In the genomic region with DNA sequence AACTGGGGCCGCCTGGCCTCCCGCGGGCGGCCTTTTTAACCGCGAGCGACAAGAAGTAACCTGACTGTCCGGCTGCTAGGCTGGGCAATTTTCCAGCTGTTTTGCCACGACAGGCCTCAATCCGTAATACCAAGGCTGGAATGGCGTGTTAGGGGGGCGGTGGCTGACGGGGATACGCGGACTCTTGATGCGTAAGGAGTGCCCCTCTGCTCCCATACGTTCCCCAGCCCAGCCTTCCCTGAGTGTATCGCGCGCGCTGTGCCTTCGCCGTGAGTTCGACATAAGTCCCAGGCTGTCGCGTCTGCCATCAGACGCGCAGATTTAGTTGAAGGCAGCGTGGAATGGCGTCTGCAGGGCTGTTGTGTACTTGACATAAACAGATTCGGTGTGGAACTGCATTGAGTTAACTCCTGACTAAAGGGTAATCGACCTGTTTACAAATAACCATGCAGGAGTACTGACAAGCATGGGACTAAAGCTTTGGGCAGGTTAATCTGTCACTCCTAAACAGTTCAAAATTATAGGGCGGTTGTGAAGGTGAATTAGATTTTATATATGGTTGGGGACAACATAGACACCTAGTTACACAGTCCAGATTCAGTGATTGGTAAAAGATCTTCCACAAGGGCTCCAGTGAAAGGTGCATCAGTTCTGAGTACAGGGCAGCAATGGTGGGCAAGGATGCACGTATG, we compare ENCODE assay signal across 1 cellular context.
TF ChIP-seq lines count a peak whose summit lies in the region.

No MANE protein-coding gene starts in this region.

TF ChIP-seq in HepG2, 621 proteins besides CTCF, POLR2A, EP300 and RAD21 (continued from another document and continues in another):
- TF ChIP-seq HOMEZ (CRISPR knock-in tag; IDR thresholded peaks at IDR 0.05; ENCODE audit: low read depth) (no peak), AGO1 (IDR thresholded peaks at IDR 0.05; ENCODE audit: low read depth, low read length, poor library complexity, severe bottlenecking) (peak; percentile 94), U2AF1 (optimal IDR thresholded peaks at IDR 0.05; ENCODE audit: low read depth, low read length) (no peak), SALL1 (CRISPR knock-in tag; IDR thresholded peaks at IDR 0.05) (peak; percentile 37), FOXA1 (IDR thresholded peaks at IDR 0.05) (no peak), FOXA1 (CRISPR knock-in tag; IDR thresholded peaks at IDR 0.05) (no peak), SRF (IDR thresholded peaks at IDR 0.05; ENCODE audit: low read depth, low read length) (no peak), ZNF850 (CRISPR knock-in tag; conservative IDR thresholded peaks at IDR 0.05) (no peak), ZC3H4 (CRISPR knock-in tag; IDR thresholded peaks at IDR 0.05; ENCODE audit: borderline replicate concordance) (peak; percentile 99), MIER3 (CRISPR knock-in tag; IDR thresholded peaks at IDR 0.05; ENCODE audit: borderline replicate concordance) (no peak), ZNF3 (CRISPR knock-in tag; IDR thresholded peaks at IDR 0.05) (no peak; the same call in 1 of the 2 replicates), CENPT (CRISPR knock-in tag; IDR thresholded peaks at IDR 0.05; ENCODE audit: low read depth) (peak; percentile 82; the same call in 1 of the 2 replicates), ATF7-NPFF (CRISPR knock-in tag; IDR thresholded peaks at IDR 0.05; ENCODE audit: low read depth) (peak; percentile 61; the same call in 1 of the 2 replicates), SP140L (CRISPR knock-in tag; IDR thresholded peaks at IDR 0.05; ENCODE audit: borderline replicate concordance) (no peak; the same call in 1 of the 2 replicates), ZFP90 (CRISPR knock-in tag; IDR thresholded peaks at IDR 0.05; ENCODE audit: borderline replicate concordance) (no peak), NBN (conservative IDR thresholded peaks at IDR 0.05) (no peak), MBNL3 (CRISPR knock-in tag; conservative IDR thresholded peaks at IDR 0.05) (no peak), MNT (IDR thresholded peaks at IDR 0.05) (0 out of 2 replicates have a peak, but pooled peaks have one; percentile 29), YEATS4 (CRISPR knock-in tag; IDR thresholded peaks at IDR 0.05; ENCODE audit: borderline replicate concordance) (no peak), ASH2L (IDR thresholded peaks at IDR 0.05; ENCODE audit: insufficient read length, low read depth, low read length) (peak; percentile 41), ZNF83 (CRISPR knock-in tag; IDR thresholded peaks at IDR 0.05; ENCODE audit: borderline replicate concordance) (no peak), ZNF660 (CRISPR knock-in tag; IDR thresholded peaks at IDR 0.05; ENCODE audit: borderline replicate concordance, low read depth) (no peak), RNF219 (CRISPR knock-in tag; IDR thresholded peaks at IDR 0.05) (no peak), PREB (CRISPR knock-in tag; IDR thresholded peaks at IDR 0.05) (no peak), DMAP1 (CRISPR knock-in tag; IDR thresholded peaks at IDR 0.05) (no peak; the same call in 1 of the 2 replicates), ZNF33A (CRISPR knock-in tag; IDR thresholded peaks at IDR 0.05; ENCODE audit: borderline replicate concordance) (no peak), ARNT (IDR thresholded peaks at IDR 0.05) (no peak), ZSCAN31 (CRISPR knock-in tag; IDR thresholded peaks at IDR 0.05; ENCODE audit: low read depth) (peak; percentile 63), MIXL1 (CRISPR knock-in tag; IDR thresholded peaks at IDR 0.05) (0 out of 2 replicates have a peak, but pooled peaks have one; percentile 17), ZBTB49 (CRISPR knock-in tag; IDR thresholded peaks at IDR 0.05; ENCODE audit: borderline replicate concordance) (no peak), MLXIP (CRISPR knock-in tag; IDR thresholded peaks at IDR 0.05; ENCODE audit: borderline replicate concordance) (no peak), THAP11 (CRISPR knock-in tag; IDR thresholded peaks at IDR 0.05) (no peak), BRF2 (CRISPR knock-in tag; IDR thresholded peaks at IDR 0.05) (peak; percentile 73; the same call in 1 of the 2 replicates), ZNF451 (CRISPR knock-in tag; IDR thresholded peaks at IDR 0.05) (no peak), NAIF1 (CRISPR knock-in tag; IDR thresholded peaks at IDR 0.05; ENCODE audit: borderline replicate concordance) (peak; percentile 40; the same call in 1 of the 2 replicates), ZMYM2 (CRISPR knock-in tag; IDR thresholded peaks at IDR 0.05) (no peak), THYN1 (CRISPR knock-in tag; IDR thresholded peaks at IDR 0.05; ENCODE audit: borderline replicate concordance, low read depth) (no peak; the same call in none of the 2 replicates), ONECUT2 (CRISPR knock-in tag; IDR thresholded peaks at IDR 0.05) (peak; percentile 43; the same call in 1 of the 2 replicates), ZNF724P (CRISPR knock-in tag; IDR thresholded peaks at IDR 0.05; ENCODE audit: borderline replicate concordance) (no peak; the same call in 1 of the 2 replicates), FOXP1 (IDR thresholded peaks at IDR 0.05) (peak; percentile 49; the same call in 1 of the 2 replicates), FOXP1 (CRISPR knock-in tag; IDR thresholded peaks at IDR 0.05) (peak; percentile 63), DNMT3B (CRISPR knock-in tag; conservative IDR thresholded peaks at IDR 0.05) (no peak), TBL1XR1 (IDR thresholded peaks at IDR 0.05; ENCODE audit: borderline replicate concordance, low read length, partially characterized antibody) (no peak), ZNF225 (CRISPR knock-in tag; IDR thresholded peaks at IDR 0.05) (peak; percentile 67; the same call in 1 of the 2 replicates)
- TF ChIP-seq, protein P1, sequence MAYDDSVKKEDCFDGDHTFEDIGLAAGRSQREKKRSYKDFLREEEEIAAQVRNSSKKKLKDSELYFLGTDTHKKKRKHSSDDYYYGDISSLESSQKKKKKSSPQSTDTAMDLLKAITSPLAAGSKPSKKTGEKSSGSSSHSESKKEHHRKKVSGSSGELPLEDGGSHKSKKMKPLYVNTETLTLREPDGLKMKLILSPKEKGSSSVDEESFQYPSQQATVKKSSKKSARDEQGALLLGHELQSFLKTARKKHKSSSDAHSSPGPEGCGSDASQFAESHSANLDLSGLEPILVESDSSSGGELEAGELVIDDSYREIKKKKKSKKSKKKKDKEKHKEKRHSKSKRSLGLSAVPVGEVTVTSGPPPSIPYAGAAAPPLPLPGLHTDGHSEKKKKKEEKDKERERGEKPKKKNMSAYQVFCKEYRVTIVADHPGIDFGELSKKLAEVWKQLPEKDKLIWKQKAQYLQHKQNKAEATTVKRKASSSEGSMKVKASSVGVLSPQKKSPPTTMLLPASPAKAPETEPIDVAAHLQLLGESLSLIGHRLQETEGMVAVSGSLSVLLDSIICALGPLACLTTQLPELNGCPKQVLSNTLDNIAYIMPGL (CRISPR knock-in tag; IDR thresholded peaks at IDR 0.05; ENCODE audit: borderline replicate concordance in 1 of 2, low read depth in 1 of 2), result no peak; a peak in 1 of 4 replicates
- TF ChIP-seq, protein P2, sequence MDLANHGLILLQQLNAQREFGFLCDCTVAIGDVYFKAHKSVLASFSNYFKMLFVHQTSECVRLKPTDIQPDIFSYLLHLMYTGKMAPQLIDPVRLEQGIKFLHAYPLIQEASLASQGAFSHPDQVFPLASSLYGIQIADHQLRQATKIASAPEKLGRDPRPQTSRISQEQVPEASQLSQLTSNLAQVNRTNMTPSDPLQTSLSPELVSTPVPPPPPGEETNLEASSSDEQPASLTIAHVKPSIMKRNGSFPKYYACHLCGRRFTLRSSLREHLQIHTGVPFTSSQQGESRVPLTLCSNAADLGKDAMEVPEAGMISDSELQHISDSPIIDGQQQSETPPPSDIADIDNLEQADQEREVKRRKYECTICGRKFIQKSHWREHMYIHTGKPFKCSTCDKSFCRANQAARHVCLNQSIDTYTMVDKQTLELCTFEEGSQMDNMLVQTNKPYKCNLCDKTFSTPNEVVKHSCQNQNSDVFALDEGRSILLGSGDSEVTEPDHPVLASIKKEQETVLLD (CRISPR knock-in tag; IDR thresholded peaks at IDR 0.05; ENCODE audit: low read depth), result peak; percentile 50; the same call in 1 of the 2 replicates
